In genomic region chr4:7366180-7366957, GRCh38 we compare ENCODE assay signal across 17 cellular contexts.
DNase-seq lines count a peak whose midpoint lies in the region; ATAC-seq, FAIRE-seq and TF ChIP-seq lines count a peak whose summit lies in the region.
"Had no signal": no experiment of that assay in that cellular context is flagged by ENCODE, and none has a peak within 500 bp of the region (broad histone marks: within the 10 kb centered on the region; RNA-seq: fewer than 3 reads in every experiment).

No MANE protein-coding gene starts in this region.

- H3K27ac ChIP-seq in GM23338 (ENCODE audit: low read depth) (no peak overlapping the region), cingulate gyrus (ENCODE audit: low read depth, low read length) (peak overlapping the region; percentile 99), neuronal stem cell (replicated peaks; ENCODE audit: low read length) (no peak overlapping the region)

- H3K4me3 ChIP-seq in GM23338 (no peak overlapping the region), neuronal stem cell (ENCODE audit: low read length in 2 of 2) (no peak overlapping the region)
- no peak overlapping the region for H3K4me3 ChIP-seq in Jurkat, Clone E6-1 (ENCODE audit: low read length)
- H3K4me3 ChIP-seq: mucosa of descending colon had no signal

- no peak overlapping the region for H3K4me3 Mint-ChIP-seq in GM23338
- H3K4me3 Mint-ChIP-seq: central memory CD8-positive, alpha-beta T cell; effector memory CD8-positive, alpha-beta T cell; stimulated activated effector memory CD8-positive, alpha-beta T cell treated with anti-CD3 and anti-CD28 coated beads, Interleukin-12 subunit alpha, Interleukin-12 subunit beta, amount 100 ng/mL, for 72 hours had no signal

- no peaks in the 10 kb centered on the region for H3K9me2 ChIP-seq in GM23338 (ENCODE audit: insufficient read depth)

- H3K36me3 ChIP-seq in GM23338 (ENCODE audit: insufficient read depth), result no peaks in the 10 kb centered on the region
- no peaks in the 10 kb centered on the region for H3K36me3 ChIP-seq in neuronal stem cell (replicated peaks in 1 of 2; ENCODE audit: control insufficient read depth in 2 of 2, insufficient read depth in 2 of 2, low read length in 2 of 2)

- FAIRE-seq in HTR-8/SVneo (lab: Jason Lieb, UNC), result no peak
- FAIRE-seq: H54 had no signal

- H3K9me3 Mint-ChIP-seq in GM23338, result no peaks in the 10 kb centered on the region

- no peaks in the 10 kb centered on the region for H3K4me1 ChIP-seq in GM23338 (ENCODE audit: insufficient read depth)
- peaks cover 0 to 9% of the 10 kb centered on the region in 2 donors for H3K4me1 ChIP-seq in neuronal stem cell (ENCODE audit: control insufficient read depth in 2 of 2, insufficient read depth in 1 of 2, low read depth in 1 of 2, low read length in 2 of 2)

- H3F3A ChIP-seq in GM23338 (replicated peaks; ENCODE audit: low read depth), result no peaks in the 10 kb centered on the region

- peak overlapping the region; percentile 6 for H2BK15ac ChIP-seq in neuronal stem cell (ENCODE audit: low read length)

- H3K27me3 Mint-ChIP-seq in GM23338 (ENCODE audit: insufficient read depth, low read depth, poor library complexity), result peaks cover 11% of the 10 kb centered on the region

- in situ Hi-C loops in ACHN (cut with HindIII; ENCODE audit: low pct_ligation_motif_present, low pct_unique_long_range_greater_than_20kb, low sequenced_read_pairs), result no loop called here

- WGBS in neuronal stem cell (ENCODE audit: extremely low coverage in 2 of 2, insufficient read length in 2 of 2, insufficient replicate concordance in 1 of 2), 2 donors, result no CpG with 5 or more reads among the region's 12 CpGs

- H2BK5ac ChIP-seq in neuronal stem cell (ENCODE audit: low read length), result no peak overlapping the region

- H4K8ac ChIP-seq in neuronal stem cell (ENCODE audit: low read depth, low read length), result no peak overlapping the region

- no peak overlapping the region for H3K14ac ChIP-seq in neuronal stem cell (ENCODE audit: low read length)

- H3K9me3 ChIP-seq in neuronal stem cell (replicated peaks in 1 of 2; ENCODE audit: control insufficient read depth in 2 of 2, insufficient read depth in 1 of 2, low read depth in 1 of 2, low read length in 2 of 2), result peaks cover 0 to 7% of the 10 kb centered on the region in 2 donors
- H3K9me3 ChIP-seq: mucosa of descending colon had no signal

- TF ChIP-seq CTCF in GM23338 (conservative IDR thresholded peaks at IDR 0.05; ENCODE audit: low read depth in 2 of 2), result no peak

- H3K4me1 Mint-ChIP-seq in GM23338, result peaks cover 7% of the 10 kb centered on the region
- H3K4me1 Mint-ChIP-seq: central memory CD8-positive, alpha-beta T cell had no signal

- H3K27me3 ChIP-seq in GM23338 (ENCODE audit: insufficient read depth) (no peaks in the 10 kb centered on the region), neuronal stem cell (ENCODE audit: control insufficient read depth in 3 of 3, insufficient read depth in 3 of 3, low read depth in 1 of 3, low read length in 3 of 3) (no peaks in the 10 kb centered on the region)

- no peak overlapping the region for H2BK12ac ChIP-seq in neuronal stem cell (ENCODE audit: low read length)

- no peak overlapping the region for H3K4me2 ChIP-seq in GM23338
- no peak overlapping the region for H3K4me2 ChIP-seq in neuronal stem cell (ENCODE audit: insufficient read depth, low read length, poor library complexity, severe bottlenecking)

- H3K79me2 ChIP-seq in GM23338 (replicated peaks; ENCODE audit: insufficient read depth), result no peaks in the 10 kb centered on the region

- no peak overlapping the region for H3K4ac ChIP-seq in neuronal stem cell (ENCODE audit: low read length)

- H4K91ac ChIP-seq in neuronal stem cell (ENCODE audit: low read depth, low read length, poor library complexity), result no peak overlapping the region

- H3K23ac ChIP-seq in neuronal stem cell (ENCODE audit: low read depth, low read length, poor library complexity), result no peak overlapping the region

- peak overlapping the region; percentile 31 for H3K18ac ChIP-seq in neuronal stem cell (ENCODE audit: low read length)

- H2AFZ ChIP-seq in GM23338 (no peak overlapping the region), neuronal stem cell (ENCODE audit: low read length) (no peak overlapping the region)

- no peak overlapping the region for H2BK120ac ChIP-seq in neuronal stem cell (ENCODE audit: low read depth, low read length)

- peak overlapping the region; percentile 7 for H3K9ac ChIP-seq in neuronal stem cell (ENCODE audit: low read depth, low read length, poor library complexity)

- DNase-seq in GM23338 (ENCODE audit: low spot score) (peak; percentile 21), neuronal stem cell (ENCODE audit: low spot score) (no peak), ACHN (no peak), HTR-8/SVneo (ENCODE audit: insufficient read length, low spot score) (no peak)
- peak; percentile 34 for DNase-seq in Jurkat, Clone E6-1 (ENCODE audit: low read depth, low spot score)
- DNase-seq: activated CD4-positive, alpha-beta T cell treated with anti-CD3 and anti-CD28 coated beads, Interleukin-2, amount 50 U/mL, for 48 hours; AML-193; amniotic stem cell; Calu3; effector memory CD8-positive, alpha-beta T cell; left colon; mucosa of descending colon had no signal

- no peak overlapping the region for H3K27ac Mint-ChIP-seq in GM23338
- H3K27ac Mint-ChIP-seq: effector memory CD8-positive, alpha-beta T cell; stimulated activated effector memory CD8-positive, alpha-beta T cell treated with anti-CD3 and anti-CD28 coated beads, Interleukin-12 subunit alpha, Interleukin-12 subunit beta, amount 100 ng/mL, for 72 hours had no signal

- ATAC-seq in GM23338 (peak; percentile 71), GM18519 (IDR thresholded peaks at IDR 0.05; ENCODE audit: low FRiP score, unreplicated experiment) (no peak)
- ATAC-seq: effector memory CD8-positive, alpha-beta T cell; stimulated activated effector memory CD8-positive, alpha-beta T cell treated with anti-CD3 and anti-CD28 coated beads, Interleukin-12 subunit alpha, Interleukin-12 subunit beta, amount 100 ng/mL, for 72 hours had no signal

- H3K36me3 Mint-ChIP-seq in GM23338 (ENCODE audit: low read depth), result no peaks in the 10 kb centered on the region
- H3K36me3 Mint-ChIP-seq: stimulated activated effector memory CD8-positive, alpha-beta T cell treated with anti-CD3 and anti-CD28 coated beads, Interleukin-12 subunit alpha, Interleukin-12 subunit beta, amount 100 ng/mL, for 72 hours had no signal

- H2AK5ac ChIP-seq in neuronal stem cell (ENCODE audit: low read depth, low read length), result peak overlapping the region; percentile 78

- peaks cover 1% of the 10 kb centered on the region for H3K79me1 ChIP-seq in neuronal stem cell (ENCODE audit: low read depth, low read length)

- H4K20me1 ChIP-seq in GM23338 (replicated peaks; ENCODE audit: insufficient read depth), result no peaks in the 10 kb centered on the region

TF ChIP-seq in GM23338, 12 proteins besides CTCF, POLR2A, EP300 and RAD21 (continues in another document):
- TF ChIP-seq EZH2 (IDR thresholded peaks at IDR 0.05; ENCODE audit: low read depth, unreplicated experiment), result no peak
- no peak for TF ChIP-seq NANOG (IDR thresholded peaks at IDR 0.05; ENCODE audit: borderline replicate concordance)
- no peak for TF ChIP-seq POLR2AphosphoS5 (IDR thresholded peaks at IDR 0.05; ENCODE audit: low read depth)

Comparison
In these comparisons a context has a peak if more than half of its experiments do, and no peak if none do; other contexts are left out.
1. DNase-seq: peak in GM23338 (single experiment) and Jurkat, Clone E6-1 (single experiment); none in neuronal stem cell (single experiment), ACHN (single experiment) and HTR-8/SVneo (single experiment).